In the genomic region with DNA sequence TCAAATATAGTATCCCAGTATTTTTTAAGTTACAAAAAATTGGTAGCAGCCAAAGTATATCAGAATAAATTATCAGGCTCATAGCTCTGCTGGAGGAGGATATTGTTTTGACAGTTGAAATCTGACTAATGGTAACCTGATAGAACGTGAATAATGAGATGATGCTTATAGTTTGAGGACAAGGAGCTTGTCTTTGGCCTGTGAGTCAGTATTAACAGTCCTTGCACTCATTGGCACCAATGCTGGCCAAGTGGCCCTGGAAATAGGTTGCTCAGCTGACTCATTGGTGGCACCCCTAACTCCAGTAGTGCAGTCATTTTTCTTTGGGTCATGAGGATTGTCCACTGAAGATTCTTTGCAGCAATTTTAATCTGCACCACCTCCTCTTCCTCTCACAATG, we compare ENCODE assay signal across 20 cellular contexts.
DNase-seq lines count a peak whose midpoint lies in the region; ATAC-seq and TF ChIP-seq lines count a peak whose summit lies in the region.
"Had no signal": no experiment of that assay in that cellular context is flagged by ENCODE, and none has a peak within 500 bp of the region (broad histone marks: within the 10 kb centered on the region; RNA-seq: fewer than 3 reads in every experiment).

No MANE protein-coding gene starts in this region.

- no peak overlapping the region for H3K27ac Mint-ChIP-seq in GM23338
- H3K27ac Mint-ChIP-seq: CD4-positive, alpha-beta memory T cell; IgD-negative memory B cell; T-helper 17 cell had no signal

- peaks cover 20% of the 10 kb centered on the region for H3K4me1 ChIP-seq in GM23338 (ENCODE audit: insufficient read depth)

- no peak for ATAC-seq in GM23338
- ATAC-seq: left lobe of liver, T-helper 17 cell had no signal

- H3K36me3 Mint-ChIP-seq in GM23338 (ENCODE audit: low read depth), result no peaks in the 10 kb centered on the region
- H3K36me3 Mint-ChIP-seq: CD4-positive, alpha-beta memory T cell; IgD-negative memory B cell had no signal

- H3F3A ChIP-seq in GM23338 (replicated peaks; ENCODE audit: low read depth), result no peaks in the 10 kb centered on the region

- no peaks in the 10 kb centered on the region for H3K27me3 Mint-ChIP-seq in GM23338 (ENCODE audit: insufficient read depth, low read depth, poor library complexity)

- H3K4me3 ChIP-seq in GM23338 (no peak overlapping the region), retinal pigment epithelial cell (ENCODE audit: low read length) (no peak overlapping the region)
- H3K4me3 ChIP-seq: heart left ventricle had no signal

- no peaks in the 10 kb centered on the region for H3K9me2 ChIP-seq in GM23338 (ENCODE audit: insufficient read depth)

- H3K27me3 ChIP-seq in GM23338 (ENCODE audit: insufficient read depth), result no peaks in the 10 kb centered on the region
- H3K27me3 ChIP-seq: heart left ventricle had no signal

- H3K36me3 ChIP-seq in GM23338 (ENCODE audit: insufficient read depth), result no peaks in the 10 kb centered on the region
- H3K36me3 ChIP-seq: heart left ventricle had no signal

- no peaks in the 10 kb centered on the region for H3K9me3 Mint-ChIP-seq in GM23338
- H3K9me3 Mint-ChIP-seq: CD4-positive, alpha-beta memory T cell had no signal

- no peaks in the 10 kb centered on the region for H3K79me2 ChIP-seq in GM23338 (replicated peaks; ENCODE audit: insufficient read depth)

- peaks cover 17% of the 10 kb centered on the region for H3K4me1 Mint-ChIP-seq in GM23338
- H3K4me1 Mint-ChIP-seq: CD4-positive, alpha-beta memory T cell had no signal

- H2AFZ ChIP-seq in GM23338, result 0 out of 2 replicates have a peak overlapping the region, but pooled peaks have one; percentile 44

- TF ChIP-seq CTCF in GM23338 (conservative IDR thresholded peaks at IDR 0.05; ENCODE audit: low read depth in 2 of 2), result no peak
- no peak for TF ChIP-seq CTCF in RWPE1 (conservative IDR thresholded peaks at IDR 0.05; ENCODE audit: low read depth)
- no peak for TF ChIP-seq CTCF in retinal pigment epithelial cell (conservative IDR thresholded peaks at IDR 0.05; ENCODE audit: low read depth, low read length)

- no peak for DNase-seq in GM23338 (ENCODE audit: low spot score)
- DNase-seq in RWPE1 (ENCODE audit: low spot score), result peak; percentile 15
- peak; percentile 54 for DNase-seq in fibroblast of gingiva (ENCODE audit: low read depth)
- DNase-seq in retinal pigment epithelial cell (ENCODE audit: low read depth), result peak; percentile 72
- DNase-seq in HEK293T (ENCODE audit: extremely low spot score), result no peak
- no peak for DNase-seq in GOT3 (lab: John Stamatoyannopoulos, UW)
- no peak for DNase-seq in DMS114 treated with DMSO at 0.1 percent for 48 hours (lab: John Stamatoyannopoulos, UW; ENCODE audit: unreplicated experiment)
- no peak for DNase-seq in D341Med (ENCODE audit: low spot score)
- DNase-seq: activated CD4-positive, alpha-beta T cell treated with anti-CD3 and anti-CD28 coated beads for 48 hours; activated T-cell treated with anti-CD3 and anti-CD28 coated beads, Interleukin-2, amount 50 U/mL, for 48 hours; amygdala; CD4-positive, alpha-beta memory T cell; heart left ventricle; NCI-H1436; NCI-H524 treated with DMSO at 0.1 percent for 48 hours; RPMI8226; small intestine; T-helper 17 cell had no signal

- no peak overlapping the region for H3K4me3 Mint-ChIP-seq in GM23338
- H3K4me3 Mint-ChIP-seq: CD4-positive, alpha-beta memory T cell; IgD-negative memory B cell; T-helper 17 cell had no signal

- H3K27ac ChIP-seq in GM23338 (ENCODE audit: low read depth), result no peak overlapping the region
- H3K27ac ChIP-seq in RWPE1, result no peak overlapping the region
- H3K27ac ChIP-seq: heart left ventricle had no signal

- no peaks in the 10 kb centered on the region for H4K20me1 ChIP-seq in GM23338 (replicated peaks; ENCODE audit: insufficient read depth)

- POLR2A ChIA-PET in RWPE1 (lab: Yijun Ruan, JAX; ENCODE audit: low non-redundant PET), result no interaction called here
- POLR2A ChIA-PET in HEK293T (lab: Yijun Ruan, JAX), result no interaction called here

- CTCF ChIA-PET in RWPE1 (lab: Yijun Ruan, JAX) (interaction anchor here (0.6 kb wide), 1 partner anchor 1101 kb away, joined by 4 read pairs; no protein-coding TSS in a partner anchor), HEK293T (lab: Yijun Ruan, JAX) (no interaction called here)

- no peak overlapping the region for H3K4me2 ChIP-seq in GM23338

TF ChIP-seq in GM23338, 12 proteins besides CTCF, POLR2A, EP300 and RAD21 (continues in another document):
- no peak for TF ChIP-seq POLR2AphosphoS5 (IDR thresholded peaks at IDR 0.05; ENCODE audit: low read depth)
- TF ChIP-seq STAT1 (IDR thresholded peaks at IDR 0.05; ENCODE audit: unreplicated experiment), result no peak

TF ChIP-seq in HEK293T, 16 proteins besides CTCF, POLR2A, EP300 and RAD21:
- TF ChIP-seq L3MBTL2 (conservative IDR thresholded peaks at IDR 0.05) (no peak), CTBP1 (IDR thresholded peaks at IDR 0.05; ENCODE audit: borderline replicate concordance) (no peak), BHLHE40 (IDR thresholded peaks at IDR 0.05; ENCODE audit: borderline replicate concordance) (no peak), NFRKB (IDR thresholded peaks at IDR 0.05) (no peak), SP1 (IDR thresholded peaks at IDR 0.05) (no peak), PKNOX1 (IDR thresholded peaks at IDR 0.05) (no peak), TARDBP (IDR thresholded peaks at IDR 0.05) (no peak)

Comparison
In these comparisons a context has a peak if more than half of its experiments do, and no peak if none do; other contexts are left out.
1. DNase-seq: peak in RWPE1 (single experiment), fibroblast of gingiva (single experiment) and retinal pigment epithelial cell (single experiment); none in GM23338 (single experiment), HEK293T (single experiment), GOT3 (single experiment), DMS114 treated with DMSO at 0.1 percent for 48 hours (single experiment) and D341Med (single experiment).